Comparison of ENCODE assay signal across 15 cellular contexts in the genomic region with DNA sequence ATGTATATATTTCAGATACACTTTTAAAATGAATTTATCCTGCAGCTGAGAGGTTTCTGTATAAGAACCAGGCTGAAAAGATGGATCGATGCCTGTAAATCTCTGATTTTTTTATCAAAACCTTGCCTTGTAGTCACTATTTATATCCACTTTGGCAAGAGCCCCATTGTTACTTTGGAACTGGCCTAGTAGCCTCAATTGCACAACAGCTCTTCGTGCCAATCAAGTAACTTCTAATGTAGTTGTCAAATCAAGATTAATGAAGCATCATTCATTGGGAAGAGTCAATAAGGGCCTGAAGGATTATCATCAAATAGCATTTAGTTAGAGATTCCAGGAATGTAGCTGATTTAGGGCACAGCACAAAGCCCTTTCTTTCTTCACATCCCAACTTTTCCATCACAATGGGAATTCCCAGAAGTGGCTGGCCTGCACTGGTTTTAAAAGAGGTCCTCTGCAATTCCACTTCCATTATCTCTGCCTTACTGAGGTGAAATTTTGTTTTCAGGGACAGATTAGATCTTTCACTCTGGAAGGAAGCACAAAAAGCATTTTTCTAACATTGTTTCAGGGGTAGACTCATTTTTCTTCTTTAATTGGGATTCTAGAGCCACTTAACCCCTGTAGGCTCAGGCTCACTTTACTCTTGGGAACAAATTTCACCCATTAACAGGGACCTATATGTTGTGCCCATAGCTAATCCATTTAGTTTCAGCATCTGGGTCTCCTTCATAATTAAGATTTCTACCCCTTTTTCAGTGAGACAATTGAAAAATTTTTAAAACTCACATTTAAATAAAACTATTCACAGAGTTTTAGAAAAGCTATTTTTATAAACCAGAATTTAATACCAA.
DNase-seq lines count a peak whose midpoint lies in the region; ATAC-seq and TF ChIP-seq lines count a peak whose summit lies in the region.
"Had no signal": no experiment of that assay in that cellular context is flagged by ENCODE, and none has a peak within 500 bp of the region (broad histone marks: within the 10 kb centered on the region; RNA-seq: fewer than 3 reads in every experiment).

No MANE protein-coding gene starts in this region.

- no peaks in the 10 kb centered on the region for H3K9me3 Mint-ChIP-seq in CD8-positive, alpha-beta T cell

- no peaks in the 10 kb centered on the region for H3F3A ChIP-seq in SK-N-SH (replicated peaks; ENCODE audit: insufficient read depth)

- intact Hi-C loops in CD8-positive, alpha-beta T cell (cut with DNase I, micrococcal nuclease): loop anchor here in 1 of 2 experiments (10.0 kb wide), 1 partner anchor 1818 kb away; no protein-coding TSS in a partner anchor

- H3K9me3 ChIP-seq in SK-N-SH: no peaks in the 10 kb centered on the region
- H3K9me3 ChIP-seq in CD8-positive, alpha-beta T cell (ENCODE audit: low read length): no peaks in the 10 kb centered on the region
- H3K9me3 ChIP-seq: BLaER1 had no signal

- 23% methylated on average over 2 of the region's 2 CpGs for WGBS in SK-N-SH (ENCODE audit: low lambda C conversion rate)

- no peaks in the 10 kb centered on the region for H3K4me1 Mint-ChIP-seq in CD8-positive, alpha-beta T cell (ENCODE audit: low read depth)

- H3K27ac Mint-ChIP-seq in CD8-positive, alpha-beta T cell: no peak overlapping the region

- H3K36me3 ChIP-seq in SK-N-SH (replicated peaks in 1 of 2; ENCODE audit: control insufficient read depth in 1 of 2, insufficient read depth in 2 of 2, low read length in 1 of 2): no peaks in the 10 kb centered on the region
- no peaks in the 10 kb centered on the region for H3K36me3 ChIP-seq in CD8-positive, alpha-beta T cell (ENCODE audit: insufficient read depth, low read length)
- H3K36me3 ChIP-seq: BLaER1 had no signal

- TF ChIP-seq CTCF in SK-N-SH (IDR thresholded peaks at IDR 0.05): no peak
- no peak for TF ChIP-seq CTCF in epithelial cell of esophagus (IDR thresholded peaks at IDR 0.05; ENCODE audit: insufficient read depth, low read depth, low read length, missing control alignments)
- TF ChIP-seq CTCF in CD8-positive, alpha-beta T cell (IDR thresholded peaks at IDR 0.05): no peak

- H3K36me3 Mint-ChIP-seq in CD8-positive, alpha-beta T cell: no peaks in the 10 kb centered on the region

- no peak for DNase-seq in SK-N-SH
- DNase-seq in epithelial cell of esophagus (ENCODE audit: low read depth): peak; percentile 5
- peak; percentile 36 for DNase-seq in iPS-NIHi7 (ENCODE audit: extremely low spot score)
- DNase-seq in CD8-positive, alpha-beta T cell: no peak
- DNase-seq in NCI-H1930 (lab: John Stamatoyannopoulos, UW): no peak
- DNase-seq: 8988T, DMS 273 treated with DMSO at 0.1 percent for 48 hours, KBM-7, NCI-H146, NCI-H82, SHP77 had no signal

- POLR2A ChIA-PET in SK-N-SH (lab: Yijun Ruan, JAX): no interaction called here
- POLR2A ChIA-PET in CD8-positive, alpha-beta T cell (lab: Charles Lee): no interaction called here

- no peak overlapping the region for H3K27ac ChIP-seq in SK-N-SH (ENCODE audit: low read depth in 2 of 2, low read length in 1 of 2)
- no peak overlapping the region for H3K27ac ChIP-seq in CD8-positive, alpha-beta T cell (ENCODE audit: low read depth, low read length)
- H3K27ac ChIP-seq: BLaER1 had no signal

- no peak overlapping the region for H2AFZ ChIP-seq in SK-N-SH (ENCODE audit: low read depth)

- CTCF ChIA-PET in SK-N-SH (lab: Yijun Ruan, JAX): no interaction called here
- CTCF ChIA-PET in CD8-positive, alpha-beta T cell (lab: Charles Lee): no interaction called here

- H3K9me2 ChIP-seq in SK-N-SH: 0 out of 2 replicates have a peak, but pooled peaks cover 2% of the 10 kb centered on the region

- no peaks in the 10 kb centered on the region for H3K79me2 ChIP-seq in SK-N-SH (ENCODE audit: insufficient read depth)

- H3K9ac ChIP-seq in SK-N-SH: no peak overlapping the region
- H3K9ac ChIP-seq: BLaER1 had no signal

- no peak for TF ChIP-seq EP300 in SK-N-SH (IDR thresholded peaks at IDR 0.05; ENCODE audit: borderline replicate concordance in 1 of 2, low read depth in 1 of 2, low read length in 1 of 2)

- no peak overlapping the region for H3K4me3 Mint-ChIP-seq in CD8-positive, alpha-beta T cell

- ATAC-seq in SK-N-SH treated with all-trans-retinoic acid at 6 μM for 48 hours: no peak
- ATAC-seq in CD8-positive, alpha-beta T cell: no peak
- ATAC-seq in GM19397 (IDR thresholded peaks at IDR 0.05; ENCODE audit: unreplicated experiment): no peak
- no peak for ATAC-seq in GM19324 (IDR thresholded peaks at IDR 0.05; ENCODE audit: low FRiP score, unreplicated experiment)

- no peaks in the 10 kb centered on the region for H3K27me3 Mint-ChIP-seq in CD8-positive, alpha-beta T cell (ENCODE audit: low read depth)

- H3K4me2 ChIP-seq in SK-N-SH: no peak overlapping the region
- H3K4me2 ChIP-seq: BLaER1 had no signal

- H3K27me3 ChIP-seq in SK-N-SH (ENCODE audit: insufficient read depth): no peaks in the 10 kb centered on the region
- no peaks in the 10 kb centered on the region for H3K27me3 ChIP-seq in CD8-positive, alpha-beta T cell (ENCODE audit: insufficient read depth, low read length)
- H3K27me3 ChIP-seq: BLaER1 had no signal

- no peak overlapping the region for H3K4me3 ChIP-seq in SK-N-SH (ENCODE audit: low read depth in 2 of 2, low read length in 1 of 2)
- H3K4me3 ChIP-seq in epithelial cell of esophagus (ENCODE audit: low read length): no peak overlapping the region
- H3K4me3 ChIP-seq in CD8-positive, alpha-beta T cell (ENCODE audit: low read depth, low read length): no peak overlapping the region
- H3K4me3 ChIP-seq: BLaER1 had no signal

- no peaks in the 10 kb centered on the region for H4K20me1 ChIP-seq in SK-N-SH (ENCODE audit: insufficient read depth)
- H4K20me1 ChIP-seq: BLaER1 had no signal

- TF ChIP-seq RAD21 in SK-N-SH (IDR thresholded peaks at IDR 0.05; ENCODE audit: low read length): no peak

- no peaks in the 10 kb centered on the region; a peak in 1 of 4 replicates for H3K4me1 ChIP-seq in SK-N-SH (ENCODE audit: control insufficient read depth in 1 of 2, insufficient read depth in 2 of 2, low read depth in 1 of 2, low read length in 1 of 2)
- H3K4me1 ChIP-seq in CD8-positive, alpha-beta T cell (ENCODE audit: insufficient read depth, low read length): no peaks in the 10 kb centered on the region
- H3K4me1 ChIP-seq: BLaER1 had no signal

TF ChIP-seq in SK-N-SH treated with all-trans-retinoic acid at 6 μM for 48 hours, 23 proteins besides CTCF, POLR2A, EP300 and RAD21:
- TF ChIP-seq ZC3H10 (CRISPR knock-in tag; IDR thresholded peaks at IDR 0.05) (no peak), RARB (CRISPR knock-in tag; IDR thresholded peaks at IDR 0.05) (no peak), ZFP30 (CRISPR knock-in tag; IDR thresholded peaks at IDR 0.05) (no peak), ZNF70 (CRISPR knock-in tag; IDR thresholded peaks at IDR 0.05) (no peak), TOX (CRISPR knock-in tag; IDR thresholded peaks at IDR 0.05; ENCODE audit: borderline replicate concordance) (no peak), ISL1 (CRISPR knock-in tag; IDR thresholded peaks at IDR 0.05) (peak; percentile 66)

TF ChIP-seq in SK-N-SH, 30 proteins besides CTCF, POLR2A, EP300 and RAD21:
- no peak for TF ChIP-seq TEAD4 (IDR thresholded peaks at IDR 0.05; ENCODE audit: borderline replicate concordance, insufficient read depth)
- TF ChIP-seq YY1 (IDR thresholded peaks at IDR 0.05; ENCODE audit: low read depth): no peak

Comparison
In these comparisons a context has a peak if more than half of its experiments do, and no peak if none do; other contexts are left out.
1. DNase-seq: peak in epithelial cell of esophagus (single experiment) and iPS-NIHi7 (single experiment); none in SK-N-SH (single experiment), CD8-positive, alpha-beta T cell (0 of 7) and NCI-H1930 (0 of 2).